In the genomic region with DNA sequence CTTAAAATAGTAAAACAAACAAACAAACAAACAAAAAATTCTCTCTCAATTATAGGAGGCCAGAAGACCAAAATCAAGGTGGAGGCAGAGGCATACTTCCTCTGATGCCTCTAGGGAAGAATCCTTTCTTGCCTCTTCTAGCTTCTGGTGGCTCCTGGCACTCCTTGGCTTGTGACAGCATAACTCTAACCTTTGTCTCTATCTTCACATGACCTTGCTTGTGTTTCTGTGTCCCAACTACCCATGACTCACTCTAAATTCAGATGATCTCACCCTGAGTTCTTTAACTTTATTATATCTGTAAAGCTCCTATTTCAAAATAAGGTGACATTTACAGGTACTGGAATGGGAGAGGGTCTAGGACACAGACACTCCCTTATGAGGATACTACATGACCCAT, we compare ENCODE assay signal across 33 cellular contexts.
"Had no signal": no experiment of that assay in that cellular context is flagged by ENCODE, and none has a peak within 500 bp of the region (broad histone marks: within the 10 kb centered on the region; RNA-seq: fewer than 3 reads in every experiment).

No MANE protein-coding gene starts in this region.

- H3K27me3 ChIP-seq: gastrocnemius medialis, neutrophil, uterus had no signal

- H3K4me3 Mint-ChIP-seq: activated naive CD4-positive, alpha-beta T cell treated with anti-CD3 and anti-CD28 coated beads, Interleukin-2, amount 10 ng/mL, durations not matched to agents 7 days and 5 days; activated naive CD8-positive, alpha-beta T cell treated with anti-CD3 and anti-CD28 coated beads, Interleukin-2, amount 10 ng/mL, durations not matched to agents 7 days and 5 days; activated T-helper 1 cell treated with anti-CD3 and anti-CD28 coated beads, Interleukin-12 subunit alpha, Interleukin-12 subunit beta, Interleukin-2, Interleukin-4 antibody, amounts not matched to agents 30 ng/mL and 10 ng/mL and 1 ng/mL, durations not matched to agents 14 hours and 24 hours and 36 hours; central memory CD8-positive, alpha-beta T cell; mesothelial cell of epicardium; naive B cell; nephron progenitor cell; stimulated activated effector memory CD8-positive, alpha-beta T cell treated with anti-CD3 and anti-CD28 coated beads, Interleukin-12 subunit alpha, Interleukin-12 subunit beta, amount 100 ng/mL, for 72 hours; stimulated activated naive CD8-positive, alpha-beta T cell treated with anti-CD3 and anti-CD28 coated beads, Interleukin-15, Interleukin-2, amounts not matched to agents 100 ng/mL and 50 ng/mL, for 24 hours had no signal

- H3K9me3 Mint-ChIP-seq: activated naive CD4-positive, alpha-beta T cell treated with anti-CD3 and anti-CD28 coated beads, Interleukin-2, amount 10 ng/mL, durations not matched to agents 7 days and 5 days; activated T-helper 1 cell treated with anti-CD3 and anti-CD28 coated beads, Interleukin-12 subunit alpha, Interleukin-12 subunit beta, Interleukin-2, Interleukin-4 antibody, amounts not matched to agents 30 ng/mL and 10 ng/mL and 1 ng/mL, durations not matched to agents 14 hours and 24 hours and 36 hours; central memory CD8-positive, alpha-beta T cell; mesothelial cell of epicardium; nephron progenitor cell; stimulated activated effector memory CD8-positive, alpha-beta T cell treated with anti-CD3 and anti-CD28 coated beads, Interleukin-12 subunit alpha, Interleukin-12 subunit beta, amount 100 ng/mL, for 72 hours; stimulated activated naive CD8-positive, alpha-beta T cell treated with anti-CD3 and anti-CD28 coated beads, Interleukin-15, Interleukin-2, amounts not matched to agents 100 ng/mL and 50 ng/mL, for 24 hours had no signal

- FAIRE-seq: astrocyte, colon, endometrium, TTC549 had no signal

- H3K4me1 ChIP-seq: gastrocnemius medialis, uterus had no signal

- DNase-seq: activated CD4-positive, alpha-beta T cell treated with anti-CD3 and anti-CD28 coated beads for 4 hours; activated CD4-positive, alpha-beta T cell treated with anti-CD3 and anti-CD28 coated beads, Interleukin-2, amount 50 U/mL, for 4 hours; activated CD8-positive, alpha-beta memory T cell treated with anti-CD3 and anti-CD28 coated beads for 24 hours; activated gamma-delta T cell; activated naive CD4-positive, alpha-beta T cell treated with anti-CD3 and anti-CD28 coated beads, Interleukin-2, amount 10 ng/mL, durations not matched to agents 7 days and 5 days; activated naive CD8-positive, alpha-beta T cell treated with anti-CD3 and anti-CD28 coated beads, Interleukin-2, amount 10 ng/mL, durations not matched to agents 7 days and 5 days; activated T-cell treated with anti-CD3 and anti-CD28 coated beads, Interleukin-2, amount 50 U/mL, for 1 hour; amniotic stem cell; dermis blood vessel endothelial cell; effector CD4-positive, alpha-beta T cell; gastrocnemius medialis; glutamatergic neuron; islet precursor cell; left cardiac atrium; left ventricle myocardium superior; naive B cell; nephron progenitor cell; stimulated activated CD4-positive, alpha-beta T cell treated with anti-CD3 and anti-CD28 coated beads, Interleukin-4, amount 100 ng/mL, for 24 hours; uterus had no signal

- ATAC-seq: gastrocnemius medialis; left cardiac atrium; left ventricle myocardium superior; sciatic nerve; stimulated activated effector memory CD8-positive, alpha-beta T cell treated with anti-CD3 and anti-CD28 coated beads, Interleukin-12 subunit alpha, Interleukin-12 subunit beta, amount 100 ng/mL, for 72 hours had no signal

- H3K4me1 Mint-ChIP-seq: activated naive CD4-positive, alpha-beta T cell treated with anti-CD3 and anti-CD28 coated beads, Interleukin-2, amount 10 ng/mL, durations not matched to agents 7 days and 5 days; nephron progenitor cell had no signal

- H3K36me3 ChIP-seq: gastrocnemius medialis, neutrophil, thoracic aorta, uterus had no signal

- H3K9me3 ChIP-seq: gastrocnemius medialis, neutrophil, thoracic aorta, uterus had no signal

- H3K27ac ChIP-seq: gastrocnemius medialis, neutrophil, skin epidermis, thoracic aorta, uterus, VCaP had no signal

- H3K27ac Mint-ChIP-seq: activated naive CD4-positive, alpha-beta T cell treated with anti-CD3 and anti-CD28 coated beads, Interleukin-2, amount 10 ng/mL, durations not matched to agents 7 days and 5 days; activated naive CD8-positive, alpha-beta T cell treated with anti-CD3 and anti-CD28 coated beads, Interleukin-2, amount 10 ng/mL, durations not matched to agents 7 days and 5 days; activated T-helper 1 cell treated with anti-CD3 and anti-CD28 coated beads, Interleukin-12 subunit alpha, Interleukin-12 subunit beta, Interleukin-2, Interleukin-4 antibody, amounts not matched to agents 30 ng/mL and 10 ng/mL and 1 ng/mL, durations not matched to agents 14 hours and 24 hours and 36 hours; mesothelial cell of epicardium; nephron progenitor cell; stimulated activated effector memory CD8-positive, alpha-beta T cell treated with anti-CD3 and anti-CD28 coated beads, Interleukin-12 subunit alpha, Interleukin-12 subunit beta, amount 100 ng/mL, for 72 hours; stimulated activated naive CD8-positive, alpha-beta T cell treated with anti-CD3 and anti-CD28 coated beads, Interleukin-15, Interleukin-2, amounts not matched to agents 100 ng/mL and 50 ng/mL, for 24 hours had no signal

- H3K36me3 Mint-ChIP-seq: activated naive CD8-positive, alpha-beta T cell treated with anti-CD3 and anti-CD28 coated beads, Interleukin-2, amount 10 ng/mL, durations not matched to agents 7 days and 5 days; mesothelial cell of epicardium; naive B cell; stimulated activated effector memory CD8-positive, alpha-beta T cell treated with anti-CD3 and anti-CD28 coated beads, Interleukin-12 subunit alpha, Interleukin-12 subunit beta, amount 100 ng/mL, for 72 hours had no signal

- H3K4me3 ChIP-seq: gastrocnemius medialis, skin epidermis, thoracic aorta, uterus had no signal

- H3K27me3 Mint-ChIP-seq: activated naive CD4-positive, alpha-beta T cell treated with anti-CD3 and anti-CD28 coated beads, Interleukin-2, amount 10 ng/mL, durations not matched to agents 7 days and 5 days; activated naive CD8-positive, alpha-beta T cell treated with anti-CD3 and anti-CD28 coated beads, Interleukin-2, amount 10 ng/mL, durations not matched to agents 7 days and 5 days; central memory CD8-positive, alpha-beta T cell; naive B cell; stimulated activated naive CD8-positive, alpha-beta T cell treated with anti-CD3 and anti-CD28 coated beads, Interleukin-15, Interleukin-2, amounts not matched to agents 100 ng/mL and 50 ng/mL, for 24 hours had no signal
